Comparison of ENCODE assay signal across 11 cellular contexts in genomic region chr6:127366281-127367022, GRCh38. TPM values are rescaled to one million over a fixed set of nuclear protein-coding genes. Genes with fewer than 3 reads are reported as not detected.
DNase-seq lines count a peak whose midpoint lies in the region; ATAC-seq and TF ChIP-seq lines count a peak whose summit lies in the region.
"Had no signal": no experiment of that assay in that cellular context is flagged by ENCODE, and none has a peak within 500 bp of the region (broad histone marks: within the 10 kb centered on the region; RNA-seq: fewer than 3 reads in every experiment).

No MANE protein-coding gene starts in this region.

- POLR2A ChIA-PET in AG04449 (lab: Yijun Ruan, JAX) = interaction anchor here (1.2 kb wide), 1 partner anchor 24 kb away, joined by 3 read pairs; no protein-coding TSS in a partner anchor

- CTCF ChIA-PET in AG04449 (lab: Yijun Ruan, JAX) = interaction anchor here (0.9 to 1.4 kb wide), 5 partner anchors 9 to 150 kb away, joined by 3 to 4 read pairs (median 3); no protein-coding TSS in a partner anchor

- peak; percentile 94 for DNase-seq in AG04449 (ENCODE audit: low read depth, low spot score)
- peak; percentile 96 for DNase-seq in HS-27A (ENCODE audit: low read depth)
- DNase-seq in astrocyte of the cerebellum (ENCODE audit: low read depth) = peak; percentile 71
- DNase-seq in lower lobe of right lung = no peak
- DNase-seq in suprapubic skin (ENCODE audit: low spot score in 2 of 2) = no peak
- DNase-seq in stimulated activated CD8-positive, alpha-beta memory T cell treated with anti-CD3 and anti-CD28 coated beads, Interleukin-4, amount 100 ng/mL, for 48 hours = no peak
- DNase-seq in stimulated activated CD4-positive, alpha-beta T cell treated with anti-CD3 and anti-CD28 coated beads, Interleukin-2, amount 100 ng/mL, for 24 hours = no peak
- DNase-seq: activated CD4-positive, alpha-beta memory T cell treated with anti-CD3 and anti-CD28 coated beads for 36 hours; DMS153; NCI-H2081 treated with DMSO at 0.1 percent for 48 hours had no signal

- in situ Hi-C loops in astrocyte of the cerebellum (cut with HindIII; ENCODE audit: low sequenced_read_pairs) = no loop called here

- H3K27ac ChIP-seq in lower lobe of right lung (no peak overlapping the region), suprapubic skin (no peak overlapping the region)

- H3K9me3 ChIP-seq in lower lobe of right lung = peaks cover 2% of the 10 kb centered on the region
- no peaks in the 10 kb centered on the region for H3K9me3 ChIP-seq in suprapubic skin

- ATAC-seq in lower lobe of right lung (peak; percentile 76 to 86), HG02571 (IDR thresholded peaks at IDR 0.05; ENCODE audit: unreplicated experiment) (no peak)

- H3K27me3 ChIP-seq in lower lobe of right lung (ENCODE audit: low read depth) = no peaks in the 10 kb centered on the region
- no peaks in the 10 kb centered on the region for H3K27me3 ChIP-seq in suprapubic skin

- TF ChIP-seq POLR2A in suprapubic skin (IDR thresholded peaks at IDR 0.05) = no peak

- WGBS in suprapubic skin = 26% methylated on average over 5 of the region's 5 CpGs

- TF ChIP-seq CTCF in AG04449 (IDR thresholded peaks at IDR 0.05; ENCODE audit: insufficient read depth, low read length, missing control alignments) (no peak), astrocyte of the cerebellum (IDR thresholded peaks at IDR 0.05; ENCODE audit: low read depth, low read length, missing control alignments) (no peak), lower lobe of right lung (IDR thresholded peaks at IDR 0.05) (no peak), suprapubic skin (IDR thresholded peaks at IDR 0.05) (no peak)

- H3K36me3 ChIP-seq in lower lobe of right lung = no peaks in the 10 kb centered on the region
- H3K36me3 ChIP-seq in suprapubic skin = no peaks in the 10 kb centered on the region

- H3K4me3 ChIP-seq in AG04449 (ENCODE audit: low read depth, low read length) (no peak overlapping the region), astrocyte of the cerebellum (ENCODE audit: low read depth, low read length) (no peak overlapping the region), lower lobe of right lung (no peak overlapping the region), suprapubic skin (no peak overlapping the region)

- intact Hi-C loops in lower lobe of right lung (cut with DNase I) = no loop called here

- H3K4me1 ChIP-seq in lower lobe of right lung (peaks cover 3% of the 10 kb centered on the region), suprapubic skin (peaks cover 4% of the 10 kb centered on the region)

- TF ChIP-seq EP300 in suprapubic skin (IDR thresholded peaks at IDR 0.05) = no peak

RNA-seq across cellular contexts. Expression of gene ECHDC1, which starts 23.0 kb away (rescaled TPM):
- 109 TPM for total RNA-seq in lower lobe of right lung
- total RNA-seq in suprapubic skin = 10 to 100 TPM; 23.9 to 42.6 (median 38.0) TPM

Comparison
In these comparisons a context has a peak if more than half of its experiments do, and no peak if none do; other contexts are left out.
1. DNase-seq: peak in AG04449 (single experiment), HS-27A (single experiment) and astrocyte of the cerebellum (single experiment); none in lower lobe of right lung (single experiment), suprapubic skin (0 of 2), stimulated activated CD8-positive, alpha-beta memory T cell treated with anti-CD3 and anti-CD28 coated beads, Interleukin-4, amount 100 ng/mL, for 48 hours (single experiment) and stimulated activated CD4-positive, alpha-beta T cell treated with anti-CD3 and anti-CD28 coated beads, Interleukin-2, amount 100 ng/mL, for 24 hours (0 of 2).